Comparison of ENCODE assay signal across 8 cellular contexts in genomic region chr5:321233-321725, GRCh38. TPM values are rescaled to one million over a fixed set of nuclear protein-coding genes. Genes with fewer than 3 reads are reported as not detected.
DNase-seq lines count a peak whose midpoint lies in the region; ATAC-seq and TF ChIP-seq lines count a peak whose summit lies in the region.

AHRR (plus strand) TSS chr5:321714; CDS start chr5:343903, 22,189 bp downstream.

- H3K27ac Mint-ChIP-seq in chondrocyte (ENCODE audit: unreplicated experiment) = no peak within 1 kb of the TSS
- H3K27ac Mint-ChIP-seq in stimulated activated effector memory CD8-positive, alpha-beta T cell treated with anti-CD3 and anti-CD28 coated beads, Interleukin-12 subunit alpha, Interleukin-12 subunit beta, amount 100 ng/mL, for 72 hours = peak within 1 kb of the TSS; percentile 76

- H3K27me3 Mint-ChIP-seq in chondrocyte (ENCODE audit: low read depth) = no peaks in the 10 kb centered on the region

- TF ChIP-seq CTCF in chondrocyte (IDR thresholded peaks at IDR 0.05) = peak; percentile 81

- peak within 1 kb of the TSS; percentile 77 for H3K4me3 Mint-ChIP-seq in chondrocyte (ENCODE audit: unreplicated experiment)
- peak within 1 kb of the TSS; percentile 75 for H3K4me3 Mint-ChIP-seq in stimulated activated effector memory CD8-positive, alpha-beta T cell treated with anti-CD3 and anti-CD28 coated beads, Interleukin-12 subunit alpha, Interleukin-12 subunit beta, amount 100 ng/mL, for 72 hours

- peak; percentile 31 for ATAC-seq in GM21360 (IDR thresholded peaks at IDR 0.05; ENCODE audit: unreplicated experiment)
- ATAC-seq in stimulated activated effector memory CD8-positive, alpha-beta T cell treated with anti-CD3 and anti-CD28 coated beads, Interleukin-12 subunit alpha, Interleukin-12 subunit beta, amount 100 ng/mL, for 72 hours = peak; percentile 72

- H3K9me3 Mint-ChIP-seq in chondrocyte (ENCODE audit: low read depth) = no peaks in the 10 kb centered on the region
- H3K9me3 Mint-ChIP-seq in stimulated activated effector memory CD8-positive, alpha-beta T cell treated with anti-CD3 and anti-CD28 coated beads, Interleukin-12 subunit alpha, Interleukin-12 subunit beta, amount 100 ng/mL, for 72 hours = no peaks in the 10 kb centered on the region

- DNase-seq in DMS53 treated with DMSO at 0.1 percent for 48 hours (lab: John Stamatoyannopoulos, UW; ENCODE audit: unreplicated experiment) (peak; percentile 57), HT-29 (ENCODE audit: low spot score) (peak; percentile 75), SKM-1 treated with dmso at 0.1 percent for 144 hours (lab: John Stamatoyannopoulos, UW; ENCODE audit: unreplicated experiment) (peak; percentile 35), chondrocyte (ENCODE audit: low spot score) (no peak), left kidney (ENCODE audit: low read depth, low spot score) (peak; percentile 70), T-helper 9 cell (no peak)
- DNase-seq in stimulated activated effector memory CD8-positive, alpha-beta T cell treated with anti-CD3 and anti-CD28 coated beads, Interleukin-12 subunit alpha, Interleukin-12 subunit beta, amount 100 ng/mL, for 72 hours (ENCODE audit: low spot score in 2 of 2) = peak; percentile 63 to 81

- H3K36me3 Mint-ChIP-seq in chondrocyte (ENCODE audit: low read depth) = peaks cover 2% of the 10 kb centered on the region
- peaks cover 9% of the 10 kb centered on the region for H3K36me3 Mint-ChIP-seq in stimulated activated effector memory CD8-positive, alpha-beta T cell treated with anti-CD3 and anti-CD28 coated beads, Interleukin-12 subunit alpha, Interleukin-12 subunit beta, amount 100 ng/mL, for 72 hours

- peaks cover 15% of the 10 kb centered on the region for H3K4me1 Mint-ChIP-seq in chondrocyte (ENCODE audit: low read depth)
- H3K4me1 Mint-ChIP-seq in stimulated activated effector memory CD8-positive, alpha-beta T cell treated with anti-CD3 and anti-CD28 coated beads, Interleukin-12 subunit alpha, Interleukin-12 subunit beta, amount 100 ng/mL, for 72 hours = peaks cover 28% of the 10 kb centered on the region

RNA-seq across cellular contexts. Expression of gene AHRR, which starts in this region (rescaled TPM):
- total RNA-seq in HT-29 (2014; rRNA removed; shearing (Covaris generic)) = 3.0 and 5.4 TPM in 2 replicates
- total RNA-seq in chondrocyte = 9.3 to 17.3 TPM (median 13.4 TPM) in 3 replicates

Comparison
In these comparisons a context has a peak if more than half of its experiments do, and no peak if none do; other contexts are left out.
1. DNase-seq: peak in DMS53 treated with DMSO at 0.1 percent for 48 hours (single experiment), HT-29 (single experiment), SKM-1 treated with dmso at 0.1 percent for 144 hours (single experiment), left kidney (single experiment) and stimulated activated effector memory CD8-positive, alpha-beta T cell treated with anti-CD3 and anti-CD28 coated beads, Interleukin-12 subunit alpha, Interleukin-12 subunit beta, amount 100 ng/mL, for 72 hours (2 of 2); none in chondrocyte (single experiment) and T-helper 9 cell (single experiment).